In genomic region chr7:130920122-130920521, GRCh38 we compare ENCODE assay signal across 1 cellular context.
TF ChIP-seq lines count a peak whose summit lies in the region.

No MANE protein-coding gene starts in this region.

TF ChIP-seq in SK-N-SH, 30 proteins besides CTCF, POLR2A, EP300 and RAD21 (continued from another document):
- no peak for TF ChIP-seq IRF3 (IDR thresholded peaks at IDR 0.05; ENCODE audit: low read depth, low read length)
- no peak for TF ChIP-seq EZH2phosphoT487 (IDR thresholded peaks at IDR 0.05; ENCODE audit: borderline replicate concordance, low read depth)
- no peak for TF ChIP-seq CHD2 (IDR thresholded peaks at IDR 0.05; ENCODE audit: low read length, partially characterized antibody)
- TF ChIP-seq ZBTB33 (IDR thresholded peaks at IDR 0.05; ENCODE audit: borderline replicate concordance, low read depth) = no peak
- no peak for TF ChIP-seq NRF1 (IDR thresholded peaks at IDR 0.05; ENCODE audit: low read depth, low read length)
- TF ChIP-seq TEAD4 (IDR thresholded peaks at IDR 0.05; ENCODE audit: borderline replicate concordance, insufficient read depth) = no peak
- no peak for TF ChIP-seq POLR2AphosphoS5 (IDR thresholded peaks at IDR 0.05; ENCODE audit: low read depth, low read length)
- no peak for TF ChIP-seq FOXJ3 (CRISPR knock-in tag; IDR thresholded peaks at IDR 0.05)
- TF ChIP-seq MXI1 (IDR thresholded peaks at IDR 0.05; ENCODE audit: low read depth, low read length) = no peak
